ENCODE assay signal across 1 cellular context in the genomic region with DNA sequence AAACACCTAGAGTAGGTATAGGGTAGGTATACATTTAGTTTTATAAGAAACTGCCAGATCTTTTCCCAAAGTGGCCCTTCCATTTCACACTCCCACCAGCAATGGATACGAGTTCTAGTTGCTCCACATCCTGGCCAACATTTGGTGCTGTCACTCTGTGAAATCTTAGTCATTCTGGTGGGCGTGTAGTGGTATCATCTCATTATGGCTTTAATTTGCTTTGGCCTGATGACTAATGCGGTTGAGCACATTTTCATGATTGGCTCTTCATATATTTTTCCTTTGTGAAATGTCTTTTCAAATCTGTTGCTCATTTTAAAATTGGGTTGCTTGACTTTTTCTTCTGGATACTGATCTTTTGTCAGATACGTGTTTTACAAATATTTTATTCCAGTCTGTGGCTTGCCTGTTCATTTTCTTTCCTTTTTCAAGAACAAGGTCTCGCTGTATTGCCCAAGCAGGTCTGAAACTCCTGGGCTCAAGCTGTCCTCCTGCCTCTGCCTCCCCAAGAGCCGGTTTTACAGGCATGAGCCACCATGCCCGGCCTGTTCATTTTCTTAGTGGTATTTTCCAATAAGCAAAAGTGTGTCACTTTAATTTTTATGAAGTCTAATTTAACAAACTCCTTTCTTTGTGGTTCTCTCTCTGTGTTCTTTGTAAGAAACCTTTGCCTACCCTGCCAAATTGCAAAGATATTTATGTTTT.
TF ChIP-seq lines count a peak whose summit lies in the region.

No MANE protein-coding gene starts in this region.

TF ChIP-seq in K562, 482 proteins besides CTCF, POLR2A, EP300 and RAD21 (continued from another document and continues in another):
- TF ChIP-seq, protein P1, sequence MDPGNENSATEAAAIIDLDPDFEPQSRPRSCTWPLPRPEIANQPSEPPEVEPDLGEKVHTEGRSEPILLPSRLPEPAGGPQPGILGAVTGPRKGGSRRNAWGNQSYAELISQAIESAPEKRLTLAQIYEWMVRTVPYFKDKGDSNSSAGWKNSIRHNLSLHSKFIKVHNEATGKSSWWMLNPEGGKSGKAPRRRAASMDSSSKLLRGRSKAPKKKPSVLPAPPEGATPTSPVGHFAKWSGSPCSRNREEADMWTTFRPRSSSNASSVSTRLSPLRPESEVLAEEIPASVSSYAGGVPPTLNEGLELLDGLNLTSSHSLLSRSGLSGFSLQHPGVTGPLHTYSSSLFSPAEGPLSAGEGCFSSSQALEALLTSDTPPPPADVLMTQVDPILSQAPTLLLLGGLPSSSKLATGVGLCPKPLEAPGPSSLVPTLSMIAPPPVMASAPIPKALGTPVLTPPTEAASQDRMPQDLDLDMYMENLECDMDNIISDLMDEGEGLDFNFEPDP (CRISPR knock-in tag; IDR thresholded peaks at IDR 0.05) = no peak
- TF ChIP-seq, protein P2, sequence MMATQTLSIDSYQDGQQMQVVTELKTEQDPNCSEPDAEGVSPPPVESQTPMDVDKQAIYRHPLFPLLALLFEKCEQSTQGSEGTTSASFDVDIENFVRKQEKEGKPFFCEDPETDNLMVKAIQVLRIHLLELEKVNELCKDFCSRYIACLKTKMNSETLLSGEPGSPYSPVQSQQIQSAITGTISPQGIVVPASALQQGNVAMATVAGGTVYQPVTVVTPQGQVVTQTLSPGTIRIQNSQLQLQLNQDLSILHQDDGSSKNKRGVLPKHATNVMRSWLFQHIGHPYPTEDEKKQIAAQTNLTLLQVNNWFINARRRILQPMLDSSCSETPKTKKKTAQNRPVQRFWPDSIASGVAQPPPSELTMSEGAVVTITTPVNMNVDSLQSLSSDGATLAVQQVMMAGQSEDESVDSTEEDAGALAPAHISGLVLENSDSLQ (IDR thresholded peaks at IDR 0.05) = peak; percentile 83
- no peak for TF ChIP-seq SMAD3 (CRISPR knock-in tag; conservative IDR thresholded peaks at IDR 0.05)
- TF ChIP-seq GTF2A2 (tag; IDR thresholded peaks at IDR 0.05) = no peak
- TF ChIP-seq DACH1 (IDR thresholded peaks at IDR 0.05; ENCODE audit: partially characterized antibody) = no peak
- TF ChIP-seq PRMT5 (CRISPR knock-in tag; IDR thresholded peaks at IDR 0.05) = no peak
- TF ChIP-seq NFIX (CRISPR knock-in tag; IDR thresholded peaks at IDR 0.05; ENCODE audit: low read depth) = no peak
- no peak for TF ChIP-seq NR4A1 (CRISPR knock-in tag; IDR thresholded peaks at IDR 0.05)
- no peak for TF ChIP-seq NR4A1 (tag; IDR thresholded peaks at IDR 0.05)
- no peak for TF ChIP-seq ZNF589 (CRISPR knock-in tag; IDR thresholded peaks at IDR 0.05; ENCODE audit: low read depth)
- TF ChIP-seq MIER1 (IDR thresholded peaks at IDR 0.05; ENCODE audit: low read depth) = no peak
- TF ChIP-seq NBN (IDR thresholded peaks at IDR 0.05; ENCODE audit: low read depth) = no peak
- TF ChIP-seq, protein P3, sequence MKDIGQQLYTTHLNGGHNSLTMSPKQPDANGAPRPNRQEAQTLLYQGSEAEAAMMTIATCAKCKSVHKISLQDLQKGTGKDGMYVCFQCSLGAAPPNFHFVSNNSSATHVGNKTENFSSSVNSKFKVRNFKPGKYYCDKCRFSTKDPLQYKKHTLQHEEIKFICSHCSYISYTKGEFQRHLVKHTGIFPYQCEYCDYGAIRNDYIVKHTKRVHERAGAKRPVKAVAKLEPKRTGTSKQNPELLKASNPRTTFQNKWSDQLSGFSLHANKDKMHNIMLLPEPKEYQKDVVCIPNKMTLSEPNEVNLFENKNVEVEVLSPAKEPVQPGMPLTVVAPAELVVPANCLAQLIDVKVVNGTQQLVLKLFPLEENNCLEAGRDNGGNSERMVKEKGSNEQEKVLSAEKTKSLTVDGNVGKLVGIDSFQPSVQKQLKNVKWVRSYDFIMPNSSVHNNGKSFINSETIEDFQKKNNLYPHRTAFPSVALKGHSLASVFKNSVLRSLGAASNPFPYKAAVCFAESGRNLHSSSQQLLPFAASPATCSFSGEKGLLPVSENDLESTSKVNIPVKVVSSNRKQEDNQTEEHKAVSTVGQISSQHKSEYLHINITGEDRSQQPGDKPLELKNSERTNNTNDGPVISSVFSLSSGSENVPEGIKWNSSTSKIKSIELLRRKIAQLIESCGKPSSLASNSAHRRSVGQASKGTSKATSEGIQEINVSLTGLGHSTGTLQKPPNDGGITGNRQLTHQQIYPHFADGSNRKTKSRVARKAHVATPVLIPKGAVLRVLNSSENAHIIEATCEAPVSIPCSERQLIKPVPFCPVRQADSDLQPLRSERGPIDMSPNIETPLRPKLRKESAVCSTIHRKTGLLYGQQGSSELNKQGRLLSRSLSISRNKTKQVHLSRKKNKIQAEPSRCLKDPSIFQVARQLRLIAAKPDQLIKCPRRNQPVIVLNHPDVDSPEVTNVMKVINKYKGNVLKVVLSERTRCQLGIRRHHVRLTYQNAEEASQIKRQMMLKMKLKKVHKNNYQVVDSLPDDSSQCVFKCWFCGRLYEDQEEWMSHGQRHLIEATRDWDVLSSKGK (CRISPR knock-in tag; IDR thresholded peaks at IDR 0.05) = no peak
- TF ChIP-seq, protein P4, sequence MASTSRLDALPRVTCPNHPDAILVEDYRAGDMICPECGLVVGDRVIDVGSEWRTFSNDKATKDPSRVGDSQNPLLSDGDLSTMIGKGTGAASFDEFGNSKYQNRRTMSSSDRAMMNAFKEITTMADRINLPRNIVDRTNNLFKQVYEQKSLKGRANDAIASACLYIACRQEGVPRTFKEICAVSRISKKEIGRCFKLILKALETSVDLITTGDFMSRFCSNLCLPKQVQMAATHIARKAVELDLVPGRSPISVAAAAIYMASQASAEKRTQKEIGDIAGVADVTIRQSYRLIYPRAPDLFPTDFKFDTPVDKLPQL (IDR thresholded peaks at IDR 0.05; ENCODE audit: extremely low read depth, insufficient read length) = no peak
- no peak for TF ChIP-seq RFX1 (IDR thresholded peaks at IDR 0.05)
- TF ChIP-seq SMARCB1 (IDR thresholded peaks at IDR 0.05; ENCODE audit: insufficient read length, low read depth) = no peak
- TF ChIP-seq BDP1 (IDR thresholded peaks at IDR 0.05; ENCODE audit: insufficient read depth, insufficient read length) = no peak
- no peak for TF ChIP-seq ZNF696 (CRISPR knock-in tag; conservative IDR thresholded peaks at IDR 0.05)
- TF ChIP-seq CBX5 (IDR thresholded peaks at IDR 0.05; ENCODE audit: borderline replicate concordance, low read depth) = no peak
- TF ChIP-seq MYNN (IDR thresholded peaks at IDR 0.05) = no peak
- no peak for TF ChIP-seq MYNN (CRISPR knock-in tag; IDR thresholded peaks at IDR 0.05)
- TF ChIP-seq NFYB (IDR thresholded peaks at IDR 0.05; ENCODE audit: extremely low read depth, insufficient read length) = no peak
- TF ChIP-seq POLR3A (IDR thresholded peaks at IDR 0.05; ENCODE audit: borderline replicate concordance, extremely low read depth, insufficient read depth, insufficient read length) = no peak
- peak; percentile 68; the same call in 1 of the 2 replicates for TF ChIP-seq TRIM28 (IDR thresholded peaks at IDR 0.05)
- TF ChIP-seq MAZ (CRISPR knock-in tag; conservative IDR thresholded peaks at IDR 0.05 in 1 of 2, IDR thresholded peaks at IDR 0.05 in 1 of 2) = no peak
- TF ChIP-seq NFE2L1 (tag; IDR thresholded peaks at IDR 0.05; ENCODE audit: borderline replicate concordance, low read depth) = no peak
- no peak for TF ChIP-seq HDAC1 (IDR thresholded peaks at IDR 0.05)
- TF ChIP-seq ZNF830 (CRISPR knock-in tag; IDR thresholded peaks at IDR 0.05) = no peak
- no peak for TF ChIP-seq MCM2 (IDR thresholded peaks at IDR 0.05; ENCODE audit: low read depth)
- TF ChIP-seq TAF15 (IDR thresholded peaks at IDR 0.05; ENCODE audit: low read depth, low read length) = no peak
- TF ChIP-seq ZNF184 (CRISPR knock-in tag; IDR thresholded peaks at IDR 0.05) = no peak
- TF ChIP-seq CEBPB (tag; IDR thresholded peaks at IDR 0.05) = no peak
- TF ChIP-seq, protein P5, sequence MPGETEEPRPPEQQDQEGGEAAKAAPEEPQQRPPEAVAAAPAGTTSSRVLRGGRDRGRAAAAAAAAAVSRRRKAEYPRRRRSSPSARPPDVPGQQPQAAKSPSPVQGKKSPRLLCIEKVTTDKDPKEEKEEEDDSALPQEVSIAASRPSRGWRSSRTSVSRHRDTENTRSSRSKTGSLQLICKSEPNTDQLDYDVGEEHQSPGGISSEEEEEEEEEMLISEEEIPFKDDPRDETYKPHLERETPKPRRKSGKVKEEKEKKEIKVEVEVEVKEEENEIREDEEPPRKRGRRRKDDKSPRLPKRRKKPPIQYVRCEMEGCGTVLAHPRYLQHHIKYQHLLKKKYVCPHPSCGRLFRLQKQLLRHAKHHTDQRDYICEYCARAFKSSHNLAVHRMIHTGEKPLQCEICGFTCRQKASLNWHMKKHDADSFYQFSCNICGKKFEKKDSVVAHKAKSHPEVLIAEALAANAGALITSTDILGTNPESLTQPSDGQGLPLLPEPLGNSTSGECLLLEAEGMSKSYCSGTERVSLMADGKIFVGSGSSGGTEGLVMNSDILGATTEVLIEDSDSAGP (CRISPR knock-in tag; IDR thresholded peaks at IDR 0.05) = no peak
- TF ChIP-seq MEIS2 (IDR thresholded peaks at IDR 0.05; ENCODE audit: partially characterized antibody) = peak; percentile 28
- TF ChIP-seq KHSRP (IDR thresholded peaks at IDR 0.05) = no peak
- TF ChIP-seq, protein P6, sequence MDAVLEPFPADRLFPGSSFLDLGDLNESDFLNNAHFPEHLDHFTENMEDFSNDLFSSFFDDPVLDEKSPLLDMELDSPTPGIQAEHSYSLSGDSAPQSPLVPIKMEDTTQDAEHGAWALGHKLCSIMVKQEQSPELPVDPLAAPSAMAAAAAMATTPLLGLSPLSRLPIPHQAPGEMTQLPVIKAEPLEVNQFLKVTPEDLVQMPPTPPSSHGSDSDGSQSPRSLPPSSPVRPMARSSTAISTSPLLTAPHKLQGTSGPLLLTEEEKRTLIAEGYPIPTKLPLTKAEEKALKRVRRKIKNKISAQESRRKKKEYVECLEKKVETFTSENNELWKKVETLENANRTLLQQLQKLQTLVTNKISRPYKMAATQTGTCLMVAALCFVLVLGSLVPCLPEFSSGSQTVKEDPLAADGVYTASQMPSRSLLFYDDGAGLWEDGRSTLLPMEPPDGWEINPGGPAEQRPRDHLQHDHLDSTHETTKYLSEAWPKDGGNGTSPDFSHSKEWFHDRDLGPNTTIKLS (IDR thresholded peaks at IDR 0.05; ENCODE audit: borderline replicate concordance, low read depth) = no peak
- TF ChIP-seq, protein P7, sequence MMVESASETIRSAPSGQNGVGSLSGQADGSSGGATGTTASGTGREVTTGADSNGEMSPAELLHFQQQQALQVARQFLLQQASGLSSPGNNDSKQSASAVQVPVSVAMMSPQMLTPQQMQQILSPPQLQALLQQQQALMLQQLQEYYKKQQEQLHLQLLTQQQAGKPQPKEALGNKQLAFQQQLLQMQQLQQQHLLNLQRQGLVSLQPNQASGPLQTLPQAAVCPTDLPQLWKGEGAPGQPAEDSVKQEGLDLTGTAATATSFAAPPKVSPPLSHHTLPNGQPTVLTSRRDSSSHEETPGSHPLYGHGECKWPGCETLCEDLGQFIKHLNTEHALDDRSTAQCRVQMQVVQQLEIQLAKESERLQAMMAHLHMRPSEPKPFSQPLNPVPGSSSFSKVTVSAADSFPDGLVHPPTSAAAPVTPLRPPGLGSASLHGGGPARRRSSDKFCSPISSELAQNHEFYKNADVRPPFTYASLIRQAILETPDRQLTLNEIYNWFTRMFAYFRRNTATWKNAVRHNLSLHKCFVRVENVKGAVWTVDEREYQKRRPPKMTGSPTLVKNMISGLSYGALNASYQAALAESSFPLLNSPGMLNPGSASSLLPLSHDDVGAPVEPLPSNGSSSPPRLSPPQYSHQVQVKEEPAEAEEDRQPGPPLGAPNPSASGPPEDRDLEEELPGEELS (CRISPR knock-in tag; IDR thresholded peaks at IDR 0.05; ENCODE audit: borderline replicate concordance) = no peak
- TF ChIP-seq, protein P8, sequence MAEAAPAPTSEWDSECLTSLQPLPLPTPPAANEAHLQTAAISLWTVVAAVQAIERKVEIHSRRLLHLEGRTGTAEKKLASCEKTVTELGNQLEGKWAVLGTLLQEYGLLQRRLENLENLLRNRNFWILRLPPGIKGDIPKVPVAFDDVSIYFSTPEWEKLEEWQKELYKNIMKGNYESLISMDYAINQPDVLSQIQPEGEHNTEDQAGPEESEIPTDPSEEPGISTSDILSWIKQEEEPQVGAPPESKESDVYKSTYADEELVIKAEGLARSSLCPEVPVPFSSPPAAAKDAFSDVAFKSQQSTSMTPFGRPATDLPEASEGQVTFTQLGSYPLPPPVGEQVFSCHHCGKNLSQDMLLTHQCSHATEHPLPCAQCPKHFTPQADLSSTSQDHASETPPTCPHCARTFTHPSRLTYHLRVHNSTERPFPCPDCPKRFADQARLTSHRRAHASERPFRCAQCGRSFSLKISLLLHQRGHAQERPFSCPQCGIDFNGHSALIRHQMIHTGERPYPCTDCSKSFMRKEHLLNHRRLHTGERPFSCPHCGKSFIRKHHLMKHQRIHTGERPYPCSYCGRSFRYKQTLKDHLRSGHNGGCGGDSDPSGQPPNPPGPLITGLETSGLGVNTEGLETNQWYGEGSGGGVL (CRISPR knock-in tag; IDR thresholded peaks at IDR 0.05) = no peak
- TF ChIP-seq, protein P9, sequence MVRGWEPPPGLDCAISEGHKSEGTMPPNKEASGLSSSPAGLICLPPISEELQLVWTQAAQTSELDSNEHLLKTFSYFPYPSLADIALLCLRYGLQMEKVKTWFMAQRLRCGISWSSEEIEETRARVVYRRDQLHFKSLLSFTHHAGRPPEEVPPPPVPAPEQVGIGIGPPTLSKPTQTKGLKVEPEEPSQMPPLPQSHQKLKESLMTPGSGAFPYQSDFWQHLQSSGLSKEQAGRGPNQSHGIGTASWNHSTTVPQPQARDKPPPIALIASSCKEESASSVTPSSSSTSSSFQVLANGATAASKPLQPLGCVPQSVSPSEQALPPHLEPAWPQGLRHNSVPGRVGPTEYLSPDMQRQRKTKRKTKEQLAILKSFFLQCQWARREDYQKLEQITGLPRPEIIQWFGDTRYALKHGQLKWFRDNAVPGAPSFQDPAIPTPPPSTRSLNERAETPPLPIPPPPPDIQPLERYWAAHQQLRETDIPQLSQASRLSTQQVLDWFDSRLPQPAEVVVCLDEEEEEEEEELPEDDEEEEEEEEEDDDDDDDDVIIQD (CRISPR knock-in tag; IDR thresholded peaks at IDR 0.05) = no peak
- TF ChIP-seq, protein P10, sequence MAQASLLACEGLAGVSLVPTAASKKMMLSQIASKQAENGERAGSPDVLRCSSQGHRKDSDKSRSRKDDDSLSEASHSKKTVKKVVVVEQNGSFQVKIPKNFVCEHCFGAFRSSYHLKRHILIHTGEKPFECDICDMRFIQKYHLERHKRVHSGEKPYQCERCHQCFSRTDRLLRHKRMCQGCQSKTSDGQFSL (CRISPR knock-in tag; IDR thresholded peaks at IDR 0.05) = no peak
- TF ChIP-seq, protein P10 (tag; IDR thresholded peaks at IDR 0.05) = no peak
- TF ChIP-seq U2AF1 (optimal IDR thresholded peaks at IDR 0.05; ENCODE audit: low read depth, low read length) = no peak
- TF ChIP-seq CSDE1 (IDR thresholded peaks at IDR 0.05) = no peak
- no peak for TF ChIP-seq GATA2 (CRISPR knock-in tag; IDR thresholded peaks at IDR 0.05)
- TF ChIP-seq LEF1 (IDR thresholded peaks at IDR 0.05) = no peak
- TF ChIP-seq ZNF75A (CRISPR knock-in tag; IDR thresholded peaks at IDR 0.05) = no peak
- peak; percentile 93 for TF ChIP-seq EGR1 (conservative IDR thresholded peaks at IDR 0.05)
- TF ChIP-seq RAD51 (IDR thresholded peaks at IDR 0.05; ENCODE audit: borderline replicate concordance, low read depth) = no peak
- no peak for TF ChIP-seq EHMT2 (IDR thresholded peaks at IDR 0.05)
